In the genomic region with DNA sequence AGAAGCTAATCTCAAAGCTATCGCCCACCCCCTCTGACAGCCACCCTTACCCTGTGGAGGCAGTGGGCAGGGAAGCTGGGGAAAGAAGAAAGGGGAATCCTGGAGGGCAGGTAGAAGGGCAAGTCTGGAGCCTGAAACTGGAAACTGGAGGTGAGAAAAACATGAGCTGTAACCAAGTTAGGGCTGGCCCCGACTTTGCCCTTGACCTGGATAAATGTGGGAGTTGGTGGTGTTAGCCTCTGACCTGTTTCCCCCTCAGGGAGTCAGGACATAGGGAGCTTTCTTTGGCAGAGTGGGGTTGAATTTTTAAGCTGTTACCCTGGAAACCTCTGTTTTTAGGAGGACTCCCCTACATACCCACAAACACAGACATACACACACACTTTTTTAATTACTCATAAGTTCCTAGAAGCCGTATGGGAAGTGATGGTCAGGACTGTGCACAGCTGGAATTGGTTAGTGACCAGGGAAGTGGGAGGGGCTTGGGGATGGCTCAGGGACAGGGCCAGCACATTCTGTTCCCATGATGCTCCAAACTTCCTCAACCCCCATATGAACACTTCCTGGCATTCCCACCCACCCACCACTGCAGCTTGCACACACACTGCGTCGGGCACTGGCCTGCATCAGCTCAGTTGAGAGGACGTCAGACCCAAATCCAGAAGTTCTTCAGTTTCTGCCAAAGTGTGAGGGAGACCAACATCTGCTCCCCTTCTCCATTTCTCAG, we compare ENCODE assay signal across 8 cellular contexts. TPM values are rescaled to one million over a fixed set of nuclear protein-coding genes. Genes with fewer than 3 reads are reported as not detected.
DNase-seq lines count a peak whose midpoint lies in the region; ATAC-seq and TF ChIP-seq lines count a peak whose summit lies in the region.

No MANE protein-coding gene starts in this region.

- DNase-seq in HT1080 (ENCODE audit: low read depth), result peak; percentile 98
- peak; percentile 29 for DNase-seq in activated CD8-positive, alpha-beta T cell treated with anti-CD3 and anti-CD28 coated beads for 36 hours
- peak; percentile 65 for DNase-seq in glomerular visceral epithelial cell (ENCODE audit: extremely low spot score)
- DNase-seq in trophoblast cell, result peak; percentile 94 to 95
- DNase-seq in SHP77 (lab: John Stamatoyannopoulos, UW), result no peak
- no peak for DNase-seq in NCI-H1092 treated with DMSO at 0.1 percent for 48 hours (lab: John Stamatoyannopoulos, UW)
- DNase-seq in effector CD4-positive, alpha-beta T cell, result no peak

- no peaks in the 10 kb centered on the region for H3K36me3 ChIP-seq in trophoblast cell (ENCODE audit: control insufficient read depth in 1 of 2, insufficient read depth in 2 of 2, low read length in 2 of 2)

- H2BK5ac ChIP-seq in trophoblast cell (ENCODE audit: low read depth, low read length, poor library complexity), result no peak overlapping the region

- H3K4me1 ChIP-seq in trophoblast cell (ENCODE audit: control insufficient read depth in 1 of 2, insufficient read depth in 2 of 2, low read length in 2 of 2), result peaks cover 3 to 11% of the 10 kb centered on the region in 2 experiments

- no peak overlapping the region for H3K4me2 ChIP-seq in trophoblast cell (ENCODE audit: low read length)

- H3K27me3 ChIP-seq in trophoblast cell (ENCODE audit: insufficient read depth, low read length), result no peaks in the 10 kb centered on the region

- H4K91ac ChIP-seq in trophoblast cell (ENCODE audit: low read depth, low read length), result no peak overlapping the region

- no peak overlapping the region for H3K4ac ChIP-seq in trophoblast cell (ENCODE audit: low read depth, low read length)

- no peak overlapping the region for H3K4me3 Mint-ChIP-seq in activated CD8-positive, alpha-beta T cell treated with anti-CD3 and anti-CD28 coated beads for 36 hours

- H2AK5ac ChIP-seq in trophoblast cell (ENCODE audit: low read length), result no peak overlapping the region

- no peaks in the 10 kb centered on the region for H3K9me3 Mint-ChIP-seq in activated CD8-positive, alpha-beta T cell treated with anti-CD3 and anti-CD28 coated beads for 36 hours

- H3K4me3 ChIP-seq in trophoblast cell (ENCODE audit: low read depth, low read length), result no peak overlapping the region

- H3K18ac ChIP-seq in trophoblast cell (ENCODE audit: low read length), result no peak overlapping the region

- no peak overlapping the region for H2AFZ ChIP-seq in trophoblast cell (ENCODE audit: insufficient read depth, low read length, poor library complexity)

- H3K9me3 ChIP-seq in trophoblast cell (ENCODE audit: insufficient read depth, low read depth, low read length), result no peaks in the 10 kb centered on the region

- H3K9ac ChIP-seq in trophoblast cell (ENCODE audit: low read length), result no peak overlapping the region

- H3K4me1 Mint-ChIP-seq in activated CD8-positive, alpha-beta T cell treated with anti-CD3 and anti-CD28 coated beads for 36 hours (ENCODE audit: low read depth), result peaks cover 16% of the 10 kb centered on the region

- WGBS in trophoblast cell (ENCODE audit: extremely low coverage, insufficient coverage, insufficient read length), result no CpG with 5 or more reads among the region's 6 CpGs

- no peak overlapping the region for H2BK12ac ChIP-seq in trophoblast cell (ENCODE audit: low read length)

- no peak overlapping the region for H4K8ac ChIP-seq in trophoblast cell (ENCODE audit: low read depth, low read length)

- H3K14ac ChIP-seq in trophoblast cell (ENCODE audit: low read length), result no peak overlapping the region

- no peaks in the 10 kb centered on the region for H3K79me2 ChIP-seq in trophoblast cell (ENCODE audit: control insufficient read depth, insufficient read depth, low read length, poor library complexity)

- H3K36me3 Mint-ChIP-seq in activated CD8-positive, alpha-beta T cell treated with anti-CD3 and anti-CD28 coated beads for 36 hours (ENCODE audit: low read depth), result no peaks in the 10 kb centered on the region

- peak; percentile 71 for ATAC-seq in activated CD8-positive, alpha-beta T cell treated with anti-CD3 and anti-CD28 coated beads for 36 hours
- no peak for ATAC-seq in GM19397 (IDR thresholded peaks at IDR 0.05; ENCODE audit: unreplicated experiment)

- H3K79me1 ChIP-seq in trophoblast cell (ENCODE audit: low read length), result peaks cover under 1% of the 10 kb centered on the region

- H3K27ac ChIP-seq in trophoblast cell (ENCODE audit: low read depth, low read length), result no peak overlapping the region

- H4K12ac ChIP-seq in trophoblast cell (ENCODE audit: low read depth, low read length), result no peak overlapping the region

- intact Hi-C loops in activated CD8-positive, alpha-beta T cell treated with anti-CD3 and anti-CD28 coated beads for 36 hours (cut with micrococcal nuclease), result no loop called here

- H3K23ac ChIP-seq in trophoblast cell (ENCODE audit: low read length), result no peak overlapping the region

- TF ChIP-seq CTCF in activated CD8-positive, alpha-beta T cell treated with anti-CD3 and anti-CD28 coated beads for 36 hours (IDR thresholded peaks at IDR 0.05), result no peak

- peak overlapping the region; percentile 84 for H3K27ac Mint-ChIP-seq in activated CD8-positive, alpha-beta T cell treated with anti-CD3 and anti-CD28 coated beads for 36 hours

- POLR2A ChIA-PET in activated CD8-positive, alpha-beta T cell treated with anti-CD3 and anti-CD28 coated beads for 36 hours (lab: Charles Lee), result interaction anchor here (1.1 to 2.1 kb wide), 2 partner anchors 17 to 76 kb away, joined by 3 to 10 read pairs; no protein-coding TSS in a partner anchor

- H3K27me3 Mint-ChIP-seq in activated CD8-positive, alpha-beta T cell treated with anti-CD3 and anti-CD28 coated beads for 36 hours, result no peaks in the 10 kb centered on the region

- CTCF ChIA-PET in activated CD8-positive, alpha-beta T cell treated with anti-CD3 and anti-CD28 coated beads for 36 hours (lab: Charles Lee), result interaction anchor here (0.7 to 1.2 kb wide), 4 partner anchors 15 to 148 kb away, joined by 3 to 6 read pairs (median 3); no protein-coding TSS in a partner anchor

- no peak overlapping the region for H2BK120ac ChIP-seq in trophoblast cell (ENCODE audit: insufficient read depth, low read length, poor library complexity)

RNA-seq across cellular contexts. Expression of a gene that starts 5.0 kb away (rescaled TPM):
- total RNA-seq in HT1080 (2014; rRNA removed; shearing (Covaris generic)), result 0.37 and 0.58 TPM in 2 replicates
- polyA plus RNA-seq in HT1080 (2015; cell fraction: cytosol; rRNA removed), result 0.26 and 0.32 TPM in 2 replicates
- 0.60 and 1.2 TPM in 2 replicates for polyA plus RNA-seq in HT1080 (2015; cell fraction: nucleus; rRNA removed)
- not detected for total RNA-seq in activated CD8-positive, alpha-beta T cell treated with anti-CD3 and anti-CD28 coated beads for 36 hours
- 5.1 and 5.4 TPM in 2 replicates for polyA plus RNA-seq in trophoblast cell (2013)

RNA-seq across cellular contexts. Expression of a gene that starts 18.4 kb away (rescaled TPM):
- total RNA-seq in HT1080 (2014; rRNA removed; shearing (Covaris generic)), result 52.2 and 59.2 TPM in 2 replicates
- polyA plus RNA-seq in HT1080 (2015; cell fraction: cytosol; rRNA removed), result 48.0 and 55.0 TPM in 2 replicates
- 39.3 and 40.0 TPM in 2 replicates for polyA plus RNA-seq in HT1080 (2015; cell fraction: nucleus; rRNA removed)
- 10 to 100 TPM; 23.1 to 23.7 TPM for total RNA-seq in activated CD8-positive, alpha-beta T cell treated with anti-CD3 and anti-CD28 coated beads for 36 hours
- polyA plus RNA-seq in trophoblast cell (2013), result 18.9 and 19.5 TPM in 2 replicates

RNA-seq across cellular contexts. Expression of a gene that starts 29.9 kb away (rescaled TPM):
- 42.8 and 48.5 TPM in 2 replicates for total RNA-seq in HT1080 (2014; rRNA removed; shearing (Covaris generic))
- 14.7 and 21.5 TPM in 2 replicates for polyA plus RNA-seq in HT1080 (2015; cell fraction: cytosol; rRNA removed)
- 11.4 and 12.0 TPM in 2 replicates for polyA plus RNA-seq in HT1080 (2015; cell fraction: nucleus; rRNA removed)
- 10 to 100 TPM; 24.2 to 27.0 TPM for total RNA-seq in activated CD8-positive, alpha-beta T cell treated with anti-CD3 and anti-CD28 coated beads for 36 hours
- 105 and 118 TPM in 2 replicates for polyA plus RNA-seq in trophoblast cell (2013)

RNA-seq across cellular contexts. Expression of a gene that starts 30.2 kb away (rescaled TPM):
- 70.6 and 79.4 TPM in 2 replicates for total RNA-seq in HT1080 (2014; rRNA removed; shearing (Covaris generic))
- 90.9 and 106 TPM in 2 replicates for polyA plus RNA-seq in HT1080 (2015; cell fraction: cytosol; rRNA removed)
- polyA plus RNA-seq in HT1080 (2015; cell fraction: nucleus; rRNA removed), result 54.9 and 56.1 TPM in 2 replicates
- 10 to 100 TPM; 93.9 to 94.0 TPM for total RNA-seq in activated CD8-positive, alpha-beta T cell treated with anti-CD3 and anti-CD28 coated beads for 36 hours
- polyA plus RNA-seq in trophoblast cell (2013), result 174 and 182 TPM in 2 replicates

Comparison
In these comparisons a context has a peak if more than half of its experiments do, and no peak if none do; other contexts are left out.
1. DNase-seq: peak in HT1080 (single experiment), activated CD8-positive, alpha-beta T cell treated with anti-CD3 and anti-CD28 coated beads for 36 hours (single experiment), glomerular visceral epithelial cell (single experiment) and trophoblast cell (2 of 2); none in SHP77 (0 of 2), NCI-H1092 treated with DMSO at 0.1 percent for 48 hours (single experiment) and effector CD4-positive, alpha-beta T cell (single experiment).